1 cellular context compared by ENCODE assay signal in the genomic region with DNA sequence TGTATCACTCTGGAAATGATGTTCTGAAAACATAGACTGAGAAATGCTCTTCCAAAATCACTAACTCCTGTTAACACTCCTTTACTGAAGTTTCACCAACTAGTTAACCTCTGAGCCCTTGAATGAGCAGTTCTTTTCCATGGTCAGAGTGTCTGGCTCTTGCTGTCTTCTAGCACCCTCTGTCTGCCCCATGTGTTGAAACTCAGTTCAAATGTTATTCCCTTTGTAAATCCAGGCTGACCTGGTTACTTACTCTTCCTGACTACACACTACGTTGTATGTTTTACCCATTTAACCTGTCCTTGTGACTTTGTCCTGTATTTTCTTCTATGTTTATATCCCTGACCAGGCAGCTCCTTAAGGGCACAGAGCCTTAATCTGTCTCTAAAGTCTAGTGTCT.
TF ChIP-seq lines count a peak whose summit lies in the region.

No MANE protein-coding gene starts in this region.

TF ChIP-seq in SK-N-SH, 30 proteins besides CTCF, POLR2A, EP300 and RAD21 (continued from another document):
- TF ChIP-seq MXI1 (IDR thresholded peaks at IDR 0.05; ENCODE audit: low read depth, low read length) = no peak
- TF ChIP-seq, protein P1, sequence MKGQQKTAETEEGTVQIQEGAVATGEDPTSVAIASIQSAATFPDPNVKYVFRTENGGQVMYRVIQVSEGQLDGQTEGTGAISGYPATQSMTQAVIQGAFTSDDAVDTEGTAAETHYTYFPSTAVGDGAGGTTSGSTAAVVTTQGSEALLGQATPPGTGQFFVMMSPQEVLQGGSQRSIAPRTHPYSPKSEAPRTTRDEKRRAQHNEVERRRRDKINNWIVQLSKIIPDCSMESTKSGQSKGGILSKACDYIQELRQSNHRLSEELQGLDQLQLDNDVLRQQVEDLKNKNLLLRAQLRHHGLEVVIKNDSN (IDR thresholded peaks at IDR 0.05; ENCODE audit: borderline replicate concordance, low read depth) = no peak
TF ChIP-seq in SK-N-SH: peak in this region for 0.
